16 cellular contexts compared by ENCODE assay signal in genomic region chr15:47411733-47412530, GRCh38.
DNase-seq lines count a peak whose midpoint lies in the region; ATAC-seq, FAIRE-seq and TF ChIP-seq lines count a peak whose summit lies in the region.
"Had no signal": no experiment of that assay in that cellular context is flagged by ENCODE, and none has a peak within 500 bp of the region (broad histone marks: within the 10 kb centered on the region; RNA-seq: fewer than 3 reads in every experiment).

No MANE protein-coding gene starts in this region.

- FAIRE-seq in pancreas (lab: Jason Lieb, UNC), result no peak

- intact Hi-C loops in IMR-90 (cut with micrococcal nuclease) (no loop called here), pancreas (cut with DNase I) (no loop called here)

- peak overlapping the region; percentile 47; the same call in 1 of the 2 replicates for H2AK5ac ChIP-seq in IMR-90 (ENCODE audit: low read depth, low read length)

- peak overlapping the region; percentile 44 for H4K91ac ChIP-seq in IMR-90 (ENCODE audit: insufficient read depth, low read depth, low read length)

- POLR2A ChIA-PET in IMR-90 (lab: Charles Lee; ENCODE audit: unreplicated experiment) (interaction anchor here (0.6 kb wide), 1 partner anchor 267 kb away, joined by 5 read pairs; no protein-coding TSS in a partner anchor), RWPE1 (lab: Yijun Ruan, JAX; ENCODE audit: low non-redundant PET) (no interaction called here)
- POLR2A ChIA-PET in activated CD4-positive, alpha-beta T cell treated with anti-CD3 and anti-CD28 coated beads, Interleukin-2, amount 10 ng/mL, durations not matched to agents 7 days and 5 days (lab: Charles Lee), result no interaction called here

- peak overlapping the region; percentile 69 for H4K8ac ChIP-seq in IMR-90 (ENCODE audit: low read depth in 2 of 2, low read length in 2 of 2)

- no peaks in the 10 kb centered on the region for H3K9me1 ChIP-seq in IMR-90 (ENCODE audit: insufficient read depth, low read length)

- H3K14ac ChIP-seq in IMR-90 (replicated peaks; ENCODE audit: low read depth, low read length), result peak overlapping the region; percentile 70; the same call in 1 of the 2 replicates

- no TSS peak for BruUV-seq in IMR-90 (replicated peaks; lab: Mats Ljungman, UMichigan)

- H2BK120ac ChIP-seq in IMR-90 (ENCODE audit: low read depth, low read length), result peak overlapping the region; percentile 58

- peak overlapping the region in 4 of 5 experiments; percentile 34 to 67 (median 57) for H3K27ac Mint-ChIP-seq in brain
- H3K27ac Mint-ChIP-seq in activated CD4-positive, alpha-beta T cell treated with anti-CD3 and anti-CD28 coated beads, Interleukin-2, amount 10 ng/mL, durations not matched to agents 7 days and 5 days, result no peak overlapping the region
- H3K27ac Mint-ChIP-seq: activated B cell treated with CpG ODN at 0.5 μM for 24 hours had no signal

- DNase-seq in IMR-90, result no peak
- peak; percentile 2 for DNase-seq in NCI-H2227 treated with DMSO at 0.1 percent for 48 hours (lab: John Stamatoyannopoulos, UW)
- DNase-seq in pancreas, result no peak
- DNase-seq in activated CD4-positive, alpha-beta T cell treated with anti-CD3 and anti-CD28 coated beads, Interleukin-2, amount 10 ng/mL, durations not matched to agents 7 days and 5 days, result no peak
- no peak for DNase-seq in RWPE1 (ENCODE audit: low spot score)
- DNase-seq: activated B cell treated with CpG ODN at 0.5 μM for 24 hours; activated effector memory CD4-positive, alpha-beta T cell treated with Interleukin-2 at 50 U/mL for 16 hours; colonic mucosa; HCEC 1CT; hippocampal formation; NCI-H1048; posterior cingulate gyrus; stomach had no signal

- H4K20me1 ChIP-seq in IMR-90 (ENCODE audit: insufficient read depth, low read length), result no peaks in the 10 kb centered on the region

- TF ChIP-seq RAD21 in IMR-90 (IDR thresholded peaks at IDR 0.05; ENCODE audit: low read length), result no peak

- ATAC-seq in IMR-90 (ENCODE audit: low read depth) (peak; percentile 35), pancreas (peak in 3 of 4 donors; percentile 16 to 58 (median 43)), GM18870 (IDR thresholded peaks at IDR 0.05; ENCODE audit: unreplicated experiment) (no peak), HG03457 (IDR thresholded peaks at IDR 0.05; ENCODE audit: unreplicated experiment) (no peak)

- no peaks in the 10 kb centered on the region for H3K27me3 Mint-ChIP-seq in brain
- no peaks in the 10 kb centered on the region for H3K27me3 Mint-ChIP-seq in activated CD4-positive, alpha-beta T cell treated with anti-CD3 and anti-CD28 coated beads, Interleukin-2, amount 10 ng/mL, durations not matched to agents 7 days and 5 days
- H3K27me3 Mint-ChIP-seq: activated B cell treated with CpG ODN at 0.5 μM for 24 hours had no signal

- H4K5ac ChIP-seq in IMR-90 (ENCODE audit: low read depth, low read length), result peak overlapping the region; percentile 37; the same call in 1 of the 2 replicates

- peaks cover 19% of the 10 kb centered on the region for H3K4me1 ChIP-seq in IMR-90 (ENCODE audit: control insufficient read depth, insufficient read depth, low read length)
- H3K4me1 ChIP-seq in pancreas, result no peaks in the 10 kb centered on the region
- H3K4me1 ChIP-seq: colonic mucosa had no signal

- H3K4me2 ChIP-seq in IMR-90 (ENCODE audit: low read depth, low read length), result peak overlapping the region; percentile 53; the same call in 1 of the 2 replicates

- H3K36me3 ChIP-seq in IMR-90 (ENCODE audit: control insufficient read depth, insufficient read depth, low read length) (no peaks in the 10 kb centered on the region), pancreas (no peaks in the 10 kb centered on the region)
- H3K36me3 ChIP-seq: colonic mucosa, stomach had no signal

- CTCF ChIA-PET in IMR-90 (lab: Yijun Ruan, JAX) (interaction anchor here (0.6 kb wide), 1 partner anchor 28 kb away, joined by 3 read pairs; no protein-coding TSS in a partner anchor), RWPE1 (lab: Yijun Ruan, JAX) (no interaction called here)
- CTCF ChIA-PET in activated CD4-positive, alpha-beta T cell treated with anti-CD3 and anti-CD28 coated beads, Interleukin-2, amount 10 ng/mL, durations not matched to agents 7 days and 5 days (lab: Charles Lee), result no interaction called here

- peak overlapping the region; percentile 66; the same call in 1 of the 2 replicates for H2BK20ac ChIP-seq in IMR-90 (ENCODE audit: low read depth, low read length)

- H3K56ac ChIP-seq in IMR-90 (ENCODE audit: extremely low read depth, insufficient read depth, low read length), result 0 out of 2 replicates have a peak overlapping the region, but pooled peaks have one; percentile 32

- dilution Hi-C loops in IMR-90 (cut with HindIII; ENCODE audit: low sequenced_read_pairs, unreplicated experiment), result no loop called here

- in situ Hi-C loops in IMR-90 (cut with MboI; ENCODE audit: low sequenced_read_pairs), result no loop called here

- peak overlapping the region; percentile 83 for H2AFZ ChIP-seq in IMR-90 (replicated peaks; ENCODE audit: low read length, poor library complexity)

- peak overlapping the region; percentile 62; the same call in 2 of the 3 replicates for H2BK15ac ChIP-seq in IMR-90 (ENCODE audit: low read depth, low read length)

- no peak for TF ChIP-seq POLR2A in IMR-90 (IDR thresholded peaks at IDR 0.05; ENCODE audit: low read depth, low read length)

- H3K4ac ChIP-seq in IMR-90 (ENCODE audit: low read depth, low read length), result peak overlapping the region; percentile 51

- no peak for TF ChIP-seq CTCF in IMR-90 (conservative IDR thresholded peaks at IDR 0.05; ENCODE audit: low read depth, low read length)
- TF ChIP-seq CTCF in brain (conservative IDR thresholded peaks at IDR 0.05), result no peak
- no peak for TF ChIP-seq CTCF in pancreas (IDR thresholded peaks at IDR 0.05)
- TF ChIP-seq CTCF in RWPE1 (conservative IDR thresholded peaks at IDR 0.05; ENCODE audit: low read depth), result no peak

- H3K79me1 ChIP-seq in IMR-90 (ENCODE audit: low read depth in 1 of 2, low read length in 2 of 2), result no peaks in the 10 kb centered on the region

- no peak overlapping the region for H3K4me3 ChIP-seq in IMR-90 (ENCODE audit: insufficient read depth, low read depth, low read length)
- no peak overlapping the region for H3K4me3 ChIP-seq in pancreas
- H3K4me3 ChIP-seq: colonic mucosa, stomach had no signal

- no peak overlapping the region for H2AK9ac ChIP-seq in IMR-90 (replicated peaks; ENCODE audit: low read depth, low read length, poor library complexity)

- no peaks in the 10 kb centered on the region for H3K36me3 Mint-ChIP-seq in brain
- no peaks in the 10 kb centered on the region for H3K36me3 Mint-ChIP-seq in activated CD4-positive, alpha-beta T cell treated with anti-CD3 and anti-CD28 coated beads, Interleukin-2, amount 10 ng/mL, durations not matched to agents 7 days and 5 days (ENCODE audit: low read depth)

- H3K27me3 ChIP-seq in IMR-90 (ENCODE audit: control insufficient read depth, insufficient read depth, low read length) (no peaks in the 10 kb centered on the region), pancreas (no peaks in the 10 kb centered on the region)
- H3K27me3 ChIP-seq: colonic mucosa, stomach had no signal

- H3K23ac ChIP-seq in IMR-90 (ENCODE audit: low read depth, low read length), result peak overlapping the region; percentile 40; the same call in 1 of the 2 replicates

- no peaks in the 10 kb centered on the region for H3K9me3 ChIP-seq in IMR-90 (ENCODE audit: control insufficient read depth, insufficient read depth, low read length)
- H3K9me3 ChIP-seq in pancreas, result no peaks in the 10 kb centered on the region
- H3K9me3 ChIP-seq: colonic mucosa, stomach had no signal

- no CpG with 5 or more reads among the region's 7 CpGs for WGBS in IMR-90 (ENCODE audit: extremely low coverage in 2 of 2, insufficient read length in 1 of 2), 2 experiments
- WGBS in pancreas, 2 donors, result 36% methylated on average over 7 of the region's 7 CpGs

- peak overlapping the region in 2 of 5 experiments; percentile 1 to 53 for H3K4me3 Mint-ChIP-seq in brain
- H3K4me3 Mint-ChIP-seq in activated CD4-positive, alpha-beta T cell treated with anti-CD3 and anti-CD28 coated beads, Interleukin-2, amount 10 ng/mL, durations not matched to agents 7 days and 5 days, result no peak overlapping the region
- H3K4me3 Mint-ChIP-seq: activated B cell treated with CpG ODN at 0.5 μM for 24 hours had no signal

- H2BK5ac ChIP-seq in IMR-90 (ENCODE audit: low read depth, low read length, poor library complexity, severe bottlenecking), result peak overlapping the region; percentile 20

- no peak overlapping the region for H3K27ac ChIP-seq in IMR-90 (ENCODE audit: insufficient read depth, low read length)
- H3K27ac ChIP-seq in pancreas, result no peak overlapping the region
- no peak overlapping the region for H3K27ac ChIP-seq in RWPE1
- H3K27ac ChIP-seq: colonic mucosa, stomach had no signal

- H3K4me1 Mint-ChIP-seq in brain, result peaks cover 44% of the 10 kb centered on the region
- no peaks in the 10 kb centered on the region for H3K4me1 Mint-ChIP-seq in activated CD4-positive, alpha-beta T cell treated with anti-CD3 and anti-CD28 coated beads, Interleukin-2, amount 10 ng/mL, durations not matched to agents 7 days and 5 days
- H3K4me1 Mint-ChIP-seq: activated B cell treated with CpG ODN at 0.5 μM for 24 hours had no signal

- no peaks in the 10 kb centered on the region for H3K9me3 Mint-ChIP-seq in brain
- H3K9me3 Mint-ChIP-seq in activated CD4-positive, alpha-beta T cell treated with anti-CD3 and anti-CD28 coated beads, Interleukin-2, amount 10 ng/mL, durations not matched to agents 7 days and 5 days, result no peaks in the 10 kb centered on the region
- H3K9me3 Mint-ChIP-seq: activated B cell treated with CpG ODN at 0.5 μM for 24 hours had no signal

- H3K18ac ChIP-seq in IMR-90 (ENCODE audit: low read depth, low read length), result peak overlapping the region; percentile 52; the same call in 1 of the 2 replicates

- H3K9ac ChIP-seq in IMR-90 (ENCODE audit: low read depth, low read length), result no peak overlapping the region

TF ChIP-seq in IMR-90, 13 proteins besides CTCF, POLR2A, EP300 and RAD21:
- TF ChIP-seq USF2 (IDR thresholded peaks at IDR 0.05; ENCODE audit: low read depth, low read length) (no peak), SMC3 (IDR thresholded peaks at IDR 0.05; ENCODE audit: low read depth, low read length) (no peak), MAFK (IDR thresholded peaks at IDR 0.05; ENCODE audit: low read depth, low read length) (no peak), RFX5 (IDR thresholded peaks at IDR 0.05; ENCODE audit: low read depth, low read length) (no peak), MXI1 (IDR thresholded peaks at IDR 0.05; ENCODE audit: borderline replicate concordance, low read depth, low read length) (no peak), NFE2L2 (IDR thresholded peaks at IDR 0.05; ENCODE audit: low read depth, low read length) (no peak), MAZ (IDR thresholded peaks at IDR 0.05; ENCODE audit: borderline replicate concordance, low read depth, low read length) (no peak)

Comparison
In these comparisons a context has a peak if more than half of its experiments do, and no peak if none do; other contexts are left out.
1. ATAC-seq: peak in IMR-90 (single experiment) and pancreas (3 of 4); none in GM18870 (single experiment) and HG03457 (single experiment).